In the genomic region with DNA sequence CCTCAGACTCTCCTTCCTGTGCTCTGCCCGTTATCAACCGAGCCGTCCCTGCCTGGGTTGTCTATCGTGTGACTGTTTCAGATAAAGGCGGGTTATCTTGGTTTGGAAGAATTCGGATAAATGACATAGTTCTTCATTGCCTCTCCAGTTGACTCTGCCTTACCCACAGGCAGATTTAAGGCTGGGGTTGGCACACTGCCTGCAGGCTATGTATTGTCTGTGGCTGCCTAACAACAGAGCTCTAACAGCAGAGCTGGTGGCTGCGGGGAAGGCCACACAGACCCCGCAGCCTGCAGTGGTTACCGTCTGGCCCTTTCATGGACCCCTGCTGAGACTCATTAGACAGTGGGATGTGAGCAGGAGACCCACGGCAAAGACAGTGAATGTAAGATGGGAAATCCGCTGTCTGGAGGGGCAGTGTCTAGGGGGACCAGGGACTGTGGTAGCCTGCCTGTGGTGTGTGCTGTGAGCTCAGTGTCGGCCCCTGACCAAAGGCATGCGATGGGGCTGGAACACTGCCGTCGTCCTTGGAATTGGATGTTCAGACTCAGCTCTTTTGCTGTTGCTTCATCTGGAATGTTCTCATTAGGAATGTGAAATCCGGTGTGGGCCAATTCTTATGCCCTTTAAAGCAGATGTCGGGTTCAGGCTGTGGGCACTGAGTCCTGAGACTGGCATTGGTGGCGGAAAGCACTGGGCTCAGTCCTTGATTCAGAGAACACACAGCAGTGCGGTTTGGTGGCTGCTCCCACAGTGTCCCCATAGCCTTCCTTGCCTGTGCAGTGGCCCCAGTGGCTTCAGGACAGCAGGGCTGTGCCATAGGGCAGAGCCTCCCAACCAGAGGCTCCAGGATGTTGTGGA, we compare ENCODE assay signal across 10 cellular contexts. TPM values are rescaled to one million over a fixed set of nuclear protein-coding genes. Genes with fewer than 3 reads are reported as not detected.
A peak's percentile ranks its signal among the peaks of the same experiment; 100 is the strongest.
DNase-seq lines count a peak whose midpoint lies in the region; TF ChIP-seq lines count a peak whose summit lies in the region.
"Had no signal": no experiment of that assay in that cellular context is flagged by ENCODE, and none has a peak within 500 bp of the region (broad histone marks: within the 10 kb centered on the region; RNA-seq: fewer than 3 reads in every experiment).

No MANE protein-coding gene starts in this region.

- no peaks in the 10 kb centered on the region; the same call in 1 of the 2 replicates for H3K27me3 Mint-ChIP-seq in H9 (ENCODE audit: low read depth)

- H4K20me1 ChIP-seq in H9 (ENCODE audit: control insufficient read depth, insufficient read depth, insufficient read length), result no peaks in the 10 kb centered on the region

- no peak overlapping the region for H2AK5ac ChIP-seq in H9 (ENCODE audit: insufficient read length, low read length)

- H3K27ac Mint-ChIP-seq in H9, result peak overlapping the region in 1 of 3 experiments; percentile 92; a peak in 1 of 7 replicates

- H3K9ac ChIP-seq in subcutaneous abdominal adipose tissue (ENCODE audit: low read length in 5 of 5) (peak overlapping the region in 2 of 5 donors; percentile 27 to 60), H9 (ENCODE audit: extremely low read depth, insufficient read length, low read length) (no peak overlapping the region)

- peak overlapping the region; percentile 74 for H3K27ac ChIP-seq in subcutaneous abdominal adipose tissue (ENCODE audit: low read depth, low read length)
- H3K27ac ChIP-seq in H9 (ENCODE audit: insufficient read length, low read depth, low read length), result no peak overlapping the region
- H3K27ac ChIP-seq: neutrophil had no signal

- H3K79me2 ChIP-seq in H9 (ENCODE audit: insufficient read depth, low read length), result no peaks in the 10 kb centered on the region

- H3K23ac ChIP-seq in H9 (ENCODE audit: insufficient read length, low read depth, low read length), result no peak overlapping the region

- H3K9me3 ChIP-seq in subcutaneous abdominal adipose tissue (ENCODE audit: control insufficient read depth in 5 of 5, low read length in 5 of 5), result peaks cover 0 to 8% (median 6%) of the 10 kb centered on the region in 5 donors
- H3K9me3 ChIP-seq in H9 (ENCODE audit: control insufficient read depth, low read depth, low read length), result no peaks in the 10 kb centered on the region
- H3K9me3 ChIP-seq: neutrophil had no signal

- no peak overlapping the region for H3K14ac ChIP-seq in H9 (ENCODE audit: insufficient read depth, low read length)

- no peak overlapping the region for H4K8ac ChIP-seq in H9 (replicated peaks; ENCODE audit: insufficient read length, low read depth, low read length)

- H2BK12ac ChIP-seq in H9 (ENCODE audit: insufficient read length, low read depth, low read length), result no peak overlapping the region

- peaks cover 7 to 9% of the 10 kb centered on the region in 2 experiments; a peak in 4 of 5 replicates for H3K9me3 Mint-ChIP-seq in H9
- H3K9me3 Mint-ChIP-seq: activated T-cell treated with anti-CD3 and anti-CD28 coated beads, Interleukin-2, amount 50 U/mL, for 4 hours had no signal

- no peak overlapping the region for H3K4me3 Mint-ChIP-seq in H9
- H3K4me3 Mint-ChIP-seq: activated T-cell treated with anti-CD3 and anti-CD28 coated beads, Interleukin-2, amount 50 U/mL, for 4 hours had no signal

- DNase-seq in H7 (peak; percentile 46), amniotic epithelial cell (ENCODE audit: low read depth) (peak; percentile 96), iris pigment epithelial cell (ENCODE audit: low read depth) (peak; percentile 92), NOMO-1 treated with DMSO at 0.1 percent for 48 hours (lab: John Stamatoyannopoulos, UW; ENCODE audit: unreplicated experiment) (no peak), H9 (no peak), NOMO-1 treated with dmso at 0.1 percent for 144 hours (lab: John Stamatoyannopoulos, UW; ENCODE audit: unreplicated experiment) (no peak)
- DNase-seq in activated CD4-positive, alpha-beta T cell treated with anti-CD3 and anti-CD28 coated beads, Interleukin-2, amount 50 U/mL, for 1 hour, result no peak
- DNase-seq: activated T-cell treated with anti-CD3 and anti-CD28 coated beads, Interleukin-2, amount 50 U/mL, for 4 hours had no signal

- H3K27me3 ChIP-seq in H7 (ENCODE audit: control insufficient read depth, insufficient read depth, low read length) (no peaks in the 10 kb centered on the region), subcutaneous abdominal adipose tissue (ENCODE audit: control insufficient read depth in 5 of 5, insufficient read depth in 4 of 5, low read length in 5 of 5) (no peaks in the 10 kb centered on the region), H9 (ENCODE audit: insufficient read depth, low read length) (no peaks in the 10 kb centered on the region)

- H2BK120ac ChIP-seq in H9 (ENCODE audit: low read depth, low read length, poor library complexity, severe bottlenecking), result no peak overlapping the region

- H3K4ac ChIP-seq in H9 (ENCODE audit: low read depth, low read length), result no peak overlapping the region

- H3K56ac ChIP-seq in H9 (ENCODE audit: insufficient read length, low read depth, low read length), result no peak overlapping the region

- no peak overlapping the region for H4K91ac ChIP-seq in H9 (ENCODE audit: insufficient read length, low read depth, low read length)

- WGBS in H9 (ENCODE audit: extremely low coverage, insufficient read length, low lambda C conversion rate), result no CpG with 5 or more reads among the region's 19 CpGs

- H3K36me3 ChIP-seq in H7 (replicated peaks; ENCODE audit: control insufficient read depth, insufficient read depth, low read length) (no peaks in the 10 kb centered on the region), subcutaneous abdominal adipose tissue (ENCODE audit: control insufficient read depth in 5 of 5, insufficient read depth in 5 of 5, low read length in 5 of 5) (no peaks in the 10 kb centered on the region)
- H3K36me3 ChIP-seq: neutrophil had no signal

- H2BK15ac ChIP-seq in H9 (ENCODE audit: low read depth, low read length), result no peak overlapping the region

- H3K79me1 ChIP-seq in H9 (ENCODE audit: insufficient read depth, low read depth, low read length, poor library complexity, severe bottlenecking), result no peaks in the 10 kb centered on the region

- H3T11ph ChIP-seq in H9 (ENCODE audit: low read length), result no peak overlapping the region

- peaks cover 28 to 31% of the 10 kb centered on the region in 2 experiments for H3K4me1 Mint-ChIP-seq in H9

- no peak overlapping the region for H2BK5ac ChIP-seq in H9 (ENCODE audit: insufficient read length, low read length)

- no peak overlapping the region for H2BK20ac ChIP-seq in H9 (ENCODE audit: low read depth, low read length, poor library complexity, severe bottlenecking)

- no peak overlapping the region for H2AFZ ChIP-seq in H9 (ENCODE audit: low read length)

- H3K23me2 ChIP-seq in H9 (ENCODE audit: insufficient read length, low read depth, low read length, poor library complexity, severe bottlenecking), result no peaks in the 10 kb centered on the region

- H3K18ac ChIP-seq in H9 (ENCODE audit: insufficient read length, low read depth, low read length), result no peak overlapping the region

- H3K36me3 Mint-ChIP-seq in H9 (ENCODE audit: insufficient read depth in 1 of 3, low read depth in 3 of 3), result peaks cover 2 to 4% (median 2%) of the 10 kb centered on the region in 3 experiments; a peak in 2 of 7 replicates

- TF ChIP-seq CTCF in H9 (conservative IDR thresholded peaks at IDR 0.05), result no peak

- H4K5ac ChIP-seq in H9 (ENCODE audit: insufficient read length, low read depth, low read length), result no peak overlapping the region

- no peak overlapping the region for H3K4me2 ChIP-seq in H9 (ENCODE audit: insufficient read depth, insufficient read length, low read length)

- H3K4me1 ChIP-seq in subcutaneous abdominal adipose tissue (ENCODE audit: control insufficient read depth in 5 of 5, insufficient read depth in 5 of 5, low read length in 5 of 5) (peaks cover 12 to 58% (median 55%) of the 10 kb centered on the region in 5 donors), H9 (ENCODE audit: insufficient read depth, low read length) (no peaks in the 10 kb centered on the region; the same call in 1 of the 2 replicates)

- H3K4me3 ChIP-seq in H7 (ENCODE audit: insufficient read depth, low read depth, low read length) (no peak overlapping the region), subcutaneous abdominal adipose tissue (ENCODE audit: low read depth in 1 of 5, low read length in 5 of 5) (peak overlapping the region in 2 of 5 donors; percentile 16 to 53)

RNA-seq across cellular contexts. Expression of gene SH3RF3, which starts 44.5 kb away (rescaled TPM):
- 0.80 and 1.0 TPM in 2 replicates for total RNA-seq in H7 (2014; rRNA removed; shearing (Covaris generic))
- 0.46 TPM in 2 replicates for total RNA-seq in H9 (2021)

Comparison
In these comparisons a context has a peak if more than half of its experiments do, and no peak if none do; other contexts are left out.
1. DNase-seq: peak in H7 (single experiment), amniotic epithelial cell (single experiment) and iris pigment epithelial cell (single experiment); none in NOMO-1 treated with DMSO at 0.1 percent for 48 hours (single experiment), H9 (single experiment), activated CD4-positive, alpha-beta T cell treated with anti-CD3 and anti-CD28 coated beads, Interleukin-2, amount 50 U/mL, for 1 hour (single experiment) and NOMO-1 treated with dmso at 0.1 percent for 144 hours (single experiment).